Comparison of ENCODE assay signal across 21 cellular contexts in the genomic region with DNA sequence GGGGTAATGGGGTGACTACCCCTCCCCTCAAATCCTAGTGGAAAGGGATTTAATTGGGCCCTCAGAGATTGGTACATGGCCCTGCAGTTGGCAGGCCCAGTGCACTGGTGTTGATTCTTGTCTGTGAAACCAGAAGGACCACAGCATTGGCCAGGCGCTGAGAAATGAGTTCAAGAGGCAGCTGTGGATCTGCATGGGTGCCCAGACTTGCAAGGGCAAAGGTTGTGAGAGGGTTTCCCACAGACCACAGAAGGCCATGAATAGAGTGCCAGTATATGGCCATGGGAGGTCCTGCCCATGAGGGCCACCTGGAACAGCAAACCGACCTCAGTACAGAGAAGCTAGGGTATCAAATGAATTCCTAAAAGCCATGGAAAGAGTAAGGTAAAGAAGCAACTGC. TPM values are rescaled to one million over a fixed set of nuclear protein-coding genes. Genes with fewer than 3 reads are reported as not detected.
A peak's percentile ranks its signal among the peaks of the same experiment; 100 is the strongest.
DNase-seq lines count a peak whose midpoint lies in the region; ATAC-seq lines count a peak whose summit lies in the region.
"Had no signal": no experiment of that assay in that cellular context is flagged by ENCODE, and none has a peak within 500 bp of the region (broad histone marks: within the 10 kb centered on the region; RNA-seq: fewer than 3 reads in every experiment).

No MANE protein-coding gene starts in this region.

- peak; percentile 68 for ATAC-seq in GM18498 (IDR thresholded peaks at IDR 0.05; ENCODE audit: unreplicated experiment)
- peak; percentile 36 for ATAC-seq in GM19351 (IDR thresholded peaks at IDR 0.05; ENCODE audit: unreplicated experiment)
- ATAC-seq in HG02759 (IDR thresholded peaks at IDR 0.05; ENCODE audit: unreplicated experiment), result peak; percentile 87
- peak; percentile 60 for ATAC-seq in HG03442 (IDR thresholded peaks at IDR 0.05; ENCODE audit: unreplicated experiment)
- no peak for ATAC-seq in GM19395 (IDR thresholded peaks at IDR 0.05; ENCODE audit: unreplicated experiment)

- no peak for DNase-seq in NCI-H146 treated with DMSO at 0.1 percent for 48 hours (lab: John Stamatoyannopoulos, UW; ENCODE audit: unreplicated experiment)
- no peak for DNase-seq in cerebellum (ENCODE audit: low spot score)
- no peak for DNase-seq in kidney glomerular epithelial cell (lab: John Stamatoyannopoulos, UW)
- DNase-seq: activated CD4-positive, alpha-beta T cell treated with anti-CD3 and anti-CD28 coated beads, Interleukin-2, amount 50 U/mL, for 4 hours; activated CD8-positive, alpha-beta memory T cell treated with anti-CD3 and anti-CD28 coated beads, Interleukin-2, amount 50 U/mL, for 48 hours; activated effector memory CD4-positive, alpha-beta T cell treated with anti-CD3 and anti-CD28 coated beads, Interleukin-2, amount 50 U/mL, for 16 hours; Caco-2; endodermal cell; H7; naive B cell; NCI-H1105; NCI-H524; RPMI8226; SK-N-SH; stimulated activated CD8-positive, alpha-beta memory T cell treated with anti-CD3 and anti-CD28 coated beads, Interleukin-4, amount 100 ng/mL, for 48 hours; substantia nigra had no signal

RNA-seq across cellular contexts. Expression of gene TMEM168, which starts 32.9 kb away (rescaled TPM):
- total RNA-seq in cerebellum, result 39.6 TPM
